In genomic region chr21:42652527-42653491, GRCh38 we compare ENCODE assay signal across 8 cellular contexts. TPM values are rescaled to one million over a fixed set of nuclear protein-coding genes. Genes with fewer than 3 reads are reported as not detected.
DNase-seq lines count a peak whose midpoint lies in the region; ATAC-seq and TF ChIP-seq lines count a peak whose summit lies in the region.

No MANE protein-coding gene starts in this region.

- H3K4me3 ChIP-seq in choroid plexus epithelial cell (ENCODE audit: low read depth, low read length) (no peak overlapping the region), stomach (peak overlapping the region; percentile 61 to 74 (median 72))

- in situ Hi-C loops in G401 (cut with HindIII; ENCODE audit: low sequenced_read_pairs), result no loop called here

- ATAC-seq in left lobe of liver (peak; percentile 93), HG02938 (IDR thresholded peaks at IDR 0.05; ENCODE audit: unreplicated experiment) (no peak)

- peak; percentile 92 for DNase-seq in G401 (ENCODE audit: low spot score)
- peak; percentile 63 for DNase-seq in NCI-H524 treated with DMSO at 0.1 percent for 48 hours (lab: John Stamatoyannopoulos, UW)
- DNase-seq in choroid plexus epithelial cell (ENCODE audit: low read depth), result peak; percentile 29
- peak; percentile 83 for DNase-seq in left lobe of liver (ENCODE audit: low spot score)
- DNase-seq in stomach, result peak; percentile 75
- no peak for DNase-seq in stimulated activated CD4-positive, alpha-beta T cell treated with anti-CD3 and anti-CD28 coated beads, Interleukin-4, amount 100 ng/mL, for 4 hours
- no peak for DNase-seq in NCI-H774 (lab: John Stamatoyannopoulos, UW)

- H3K4me1 ChIP-seq in stomach, result peaks cover 27 to 58% (median 39%) of the 10 kb centered on the region in 4 donors

- TF ChIP-seq EP300 in stomach (IDR thresholded peaks at IDR 0.05), result no peak

- peaks cover 0 to 75% (median 19%) of the 10 kb centered on the region in 3 donors for H3K27me3 ChIP-seq in stomach

- H3K27ac ChIP-seq in stomach, result peak overlapping the region; percentile 49 to 87 (median 77)

- intact Hi-C loops in stomach (cut with DNase I; ENCODE audit: low total_unique reads), result loop anchor here (10.0 kb wide), 2 partner anchors 58 to 172 kb away; no protein-coding TSS in a partner anchor

- WGBS in stomach, 5 donors, result 10 to 21% (median 17%) methylated on average over 39 to 43 of the region's 44 CpGs

- TF ChIP-seq POLR2A in stomach (IDR thresholded peaks at IDR 0.05), result no peak

- TF ChIP-seq CTCF in choroid plexus epithelial cell (conservative IDR thresholded peaks at IDR 0.05; ENCODE audit: low read depth, low read length) (peak; percentile 44), stomach (IDR thresholded peaks at IDR 0.05) (peak in 5 of 7 experiments; percentile 37 to 78 (median 50))

- no peaks in the 10 kb centered on the region for H3K9me3 ChIP-seq in stomach

- H3K36me3 ChIP-seq in stomach, result no peaks in the 10 kb centered on the region

RNA-seq across cellular contexts. Expression of gene PDE9A, which starts 0.6 kb away (rescaled TPM):
- 5.7 and 10.5 TPM in 2 replicates for total RNA-seq in G401 (2014; rRNA removed; shearing (Covaris generic))
- total RNA-seq in left lobe of liver (3.9 TPM), stomach (10 to 100 TPM in 4 of 5 donors, 1 to 10 TPM in 1; 6.4 to 77.1 (median 16.8) TPM)
- polyA plus RNA-seq in stomach, result 10 to 100 TPM in 1 of 3 donors, 1 to 10 TPM in 2; 8.1 to 11.9 (median 9.0) TPM

Comparison
In these comparisons a context has a peak if more than half of its experiments do, and no peak if none do; other contexts are left out.
1. DNase-seq: peak in G401 (single experiment), NCI-H524 treated with DMSO at 0.1 percent for 48 hours (single experiment), choroid plexus epithelial cell (single experiment), left lobe of liver (single experiment) and stomach (single experiment); none in stimulated activated CD4-positive, alpha-beta T cell treated with anti-CD3 and anti-CD28 coated beads, Interleukin-4, amount 100 ng/mL, for 4 hours (0 of 2) and NCI-H774 (single experiment).